Comparison of ENCODE assay signal across 27 cellular contexts in the genomic region with DNA sequence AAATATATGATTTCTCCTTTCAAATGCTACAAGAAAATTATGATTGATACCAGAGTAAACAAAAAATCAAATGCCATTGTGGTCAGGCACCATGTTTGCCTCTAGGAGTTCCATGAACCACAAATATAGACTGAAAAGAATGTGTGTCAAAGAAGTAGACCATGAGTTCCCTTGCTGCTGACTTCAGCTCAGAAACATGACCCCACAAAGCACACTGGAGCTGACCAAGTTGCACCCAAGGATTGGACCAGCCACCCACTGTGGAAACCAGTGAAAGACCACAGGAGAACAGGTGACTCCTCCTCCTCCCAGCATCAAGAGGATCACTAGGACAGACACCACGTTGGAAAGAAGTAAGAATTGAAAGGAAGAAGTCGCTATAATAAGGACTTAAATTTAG.
DNase-seq lines count a peak whose midpoint lies in the region; ATAC-seq and TF ChIP-seq lines count a peak whose summit lies in the region.
"Had no signal": no experiment of that assay in that cellular context is flagged by ENCODE, and none has a peak within 500 bp of the region (broad histone marks: within the 10 kb centered on the region; RNA-seq: fewer than 3 reads in every experiment).

No MANE protein-coding gene starts in this region.

- H3K79me1 ChIP-seq in IMR-90 (ENCODE audit: low read depth in 1 of 2, low read length in 2 of 2) (no peaks in the 10 kb centered on the region), trophoblast cell (ENCODE audit: low read length) (no peaks in the 10 kb centered on the region)

- H3K9me2 ChIP-seq in PC-3 (replicated peaks; ENCODE audit: low read length): no peaks in the 10 kb centered on the region
- H3K9me2 ChIP-seq: SK-N-SH had no signal

- TF ChIP-seq RAD21 in IMR-90 (IDR thresholded peaks at IDR 0.05; ENCODE audit: low read length): no peak

- no peaks in the 10 kb centered on the region for H3K9me3 ChIP-seq in IMR-90 (ENCODE audit: control insufficient read depth, insufficient read depth, low read length)
- no peaks in the 10 kb centered on the region for H3K9me3 ChIP-seq in PC-3 (ENCODE audit: low read length)
- no peaks in the 10 kb centered on the region for H3K9me3 ChIP-seq in trophoblast cell (ENCODE audit: insufficient read depth, low read depth, low read length)
- H3K9me3 ChIP-seq: BLaER1, HAP-1, SK-N-SH had no signal

- WGBS in IMR-90 (ENCODE audit: extremely low coverage in 2 of 2, insufficient read length in 1 of 2), 2 experiments: no CpG with 5 or more reads among the region's 2 CpGs
- WGBS in trophoblast cell (ENCODE audit: extremely low coverage, insufficient coverage, insufficient read length): no CpG with 5 or more reads among the region's 2 CpGs

- H3K4me3 ChIP-seq in IMR-90 (ENCODE audit: insufficient read depth, low read depth, low read length) (no peak overlapping the region), PC-3 (ENCODE audit: low read length) (no peak overlapping the region), trophoblast cell (ENCODE audit: low read depth, low read length) (no peak overlapping the region)
- H3K4me3 ChIP-seq: BLaER1, GM12878, HAP-1 had no signal

- in situ Hi-C loops in IMR-90 (cut with MboI; ENCODE audit: low sequenced_read_pairs): no loop called here

- H3K23ac ChIP-seq in IMR-90 (ENCODE audit: low read depth, low read length) (no peak overlapping the region), trophoblast cell (ENCODE audit: low read length) (no peak overlapping the region)

- no peak overlapping the region for H3K18ac ChIP-seq in IMR-90 (ENCODE audit: low read depth, low read length)
- no peak overlapping the region for H3K18ac ChIP-seq in trophoblast cell (ENCODE audit: low read length)

- BruUV-seq in IMR-90 (replicated peaks; lab: Mats Ljungman, UMichigan): no TSS peak
- BruUV-seq in PC-3 (replicated peaks; lab: Mats Ljungman, UMichigan): no TSS peak

- no peak for DNase-seq in IMR-90
- peak; percentile 14 for DNase-seq in PC-3
- peak; percentile 11 for DNase-seq in iris pigment epithelial cell (ENCODE audit: low read depth)
- DNase-seq in trophoblast cell: no peak
- no peak for DNase-seq in DMS 273 (lab: John Stamatoyannopoulos, UW; ENCODE audit: unreplicated experiment)
- no peak for DNase-seq in posterior cingulate gyrus
- DNase-seq: CD4-positive, CD25-positive, alpha-beta regulatory T cell; DMS79; EL; GDM1; GOT3; HFFc6; KG1; NCI-H1092 treated with DMSO at 0.1 percent for 48 hours; NCI-H1436; NCI-H187; NCI-H2081 treated with DMSO at 0.1 percent for 48 hours; NCI-H2171; NCI-H226; NCI-H510A; NCI-H69; SIG-M5; SK-N-SH had no signal

- POLR2A ChIA-PET in IMR-90 (lab: Charles Lee; ENCODE audit: unreplicated experiment) (no interaction called here), PC-3 (lab: Charles Lee; ENCODE audit: unreplicated experiment) (no interaction called here)

- H4K8ac ChIP-seq in IMR-90 (ENCODE audit: low read depth in 2 of 2, low read length in 2 of 2): no peak overlapping the region
- no peak overlapping the region for H4K8ac ChIP-seq in trophoblast cell (ENCODE audit: low read depth, low read length)

- peak overlapping the region; percentile 9 for H2BK12ac ChIP-seq in trophoblast cell (ENCODE audit: low read length)

- H2AK5ac ChIP-seq in IMR-90 (ENCODE audit: low read depth, low read length) (no peak overlapping the region), trophoblast cell (ENCODE audit: low read length) (no peak overlapping the region)

- no peak overlapping the region for H2BK5ac ChIP-seq in IMR-90 (ENCODE audit: low read depth, low read length, poor library complexity, severe bottlenecking)
- no peak overlapping the region for H2BK5ac ChIP-seq in trophoblast cell (ENCODE audit: low read depth, low read length, poor library complexity)

- intact Hi-C loops in IMR-90 (cut with micrococcal nuclease) (no loop called here), PC-3 (cut with micrococcal nuclease) (no loop called here), posterior cingulate gyrus (cut with DNase I) (no loop called here)

- H3K4me2 ChIP-seq in IMR-90 (ENCODE audit: low read depth, low read length) (no peak overlapping the region), PC-3 (ENCODE audit: low read length) (no peak overlapping the region), trophoblast cell (ENCODE audit: low read length) (no peak overlapping the region)
- H3K4me2 ChIP-seq: BLaER1, SK-N-SH had no signal

- H4K20me1 ChIP-seq in IMR-90 (ENCODE audit: insufficient read depth, low read length) (no peaks in the 10 kb centered on the region), PC-3 (ENCODE audit: low read length) (no peaks in the 10 kb centered on the region)
- H4K20me1 ChIP-seq: BLaER1 had no signal

- H2BK120ac ChIP-seq in IMR-90 (ENCODE audit: low read depth, low read length): no peak overlapping the region
- no peak overlapping the region for H2BK120ac ChIP-seq in trophoblast cell (ENCODE audit: insufficient read depth, low read length, poor library complexity)

- no peak overlapping the region for H3K9ac ChIP-seq in IMR-90 (ENCODE audit: low read depth, low read length)
- no peak overlapping the region for H3K9ac ChIP-seq in PC-3 (ENCODE audit: low read length)
- H3K9ac ChIP-seq in trophoblast cell (ENCODE audit: low read length): no peak overlapping the region
- H3K9ac ChIP-seq: BLaER1, SK-N-SH had no signal

- CTCF ChIA-PET in IMR-90 (lab: Yijun Ruan, JAX) (no interaction called here), PC-3 (lab: Charles Lee) (no interaction called here)

- H2AFZ ChIP-seq in IMR-90 (replicated peaks; ENCODE audit: low read length, poor library complexity): peak overlapping the region; percentile 26
- H2AFZ ChIP-seq in PC-3 (ENCODE audit: low read length): peak overlapping the region; percentile 38; the same call in 1 of the 2 replicates
- no peak overlapping the region for H2AFZ ChIP-seq in trophoblast cell (ENCODE audit: insufficient read depth, low read length, poor library complexity)

- dilution Hi-C loops in IMR-90 (cut with HindIII; ENCODE audit: low sequenced_read_pairs, unreplicated experiment): no loop called here

- no peak overlapping the region for H2BK20ac ChIP-seq in IMR-90 (ENCODE audit: low read depth, low read length)

- no peaks in the 10 kb centered on the region for H3K27me3 ChIP-seq in IMR-90 (ENCODE audit: control insufficient read depth, insufficient read depth, low read length)
- no peaks in the 10 kb centered on the region for H3K27me3 ChIP-seq in PC-3 (ENCODE audit: low read length)
- no peaks in the 10 kb centered on the region for H3K27me3 ChIP-seq in trophoblast cell (ENCODE audit: insufficient read depth, low read length)
- H3K27me3 ChIP-seq: BLaER1 had no signal

- no peaks in the 10 kb centered on the region for H3K9me1 ChIP-seq in IMR-90 (ENCODE audit: insufficient read depth, low read length)

- H3K56ac ChIP-seq in IMR-90 (ENCODE audit: extremely low read depth, insufficient read depth, low read length): no peak overlapping the region

- H4K5ac ChIP-seq in IMR-90 (ENCODE audit: low read depth, low read length): no peak overlapping the region

- H3K79me2 ChIP-seq in PC-3 (ENCODE audit: low read length) (no peaks in the 10 kb centered on the region), trophoblast cell (ENCODE audit: control insufficient read depth, insufficient read depth, low read length, poor library complexity) (no peaks in the 10 kb centered on the region)

- no peak for ATAC-seq in IMR-90 (ENCODE audit: low read depth)
- no peak for ATAC-seq in PC-3
- no peak for ATAC-seq in HG03442 (IDR thresholded peaks at IDR 0.05; ENCODE audit: unreplicated experiment)
- ATAC-seq: GM12878 had no signal

- no peak overlapping the region for H4K12ac ChIP-seq in trophoblast cell (ENCODE audit: low read depth, low read length)

- no peak overlapping the region for H2BK15ac ChIP-seq in IMR-90 (ENCODE audit: low read depth, low read length)

- no peaks in the 10 kb centered on the region for H3K36me3 ChIP-seq in IMR-90 (ENCODE audit: control insufficient read depth, insufficient read depth, low read length)
- H3K36me3 ChIP-seq in PC-3 (ENCODE audit: low read depth, low read length): no peaks in the 10 kb centered on the region
- H3K36me3 ChIP-seq in trophoblast cell (ENCODE audit: control insufficient read depth in 1 of 2, insufficient read depth in 2 of 2, low read length in 2 of 2): no peaks in the 10 kb centered on the region
- H3K36me3 ChIP-seq: BLaER1, HAP-1 had no signal

- H3K4ac ChIP-seq in IMR-90 (ENCODE audit: low read depth, low read length) (peak overlapping the region; percentile 20; the same call in 1 of the 2 replicates), trophoblast cell (ENCODE audit: low read depth, low read length) (no peak overlapping the region)

- H3K27ac ChIP-seq in IMR-90 (ENCODE audit: insufficient read depth, low read length): no peak overlapping the region
- H3K27ac ChIP-seq in PC-3 (ENCODE audit: low read length): no peak overlapping the region
- no peak overlapping the region for H3K27ac ChIP-seq in trophoblast cell (ENCODE audit: low read depth, low read length)
- H3K27ac ChIP-seq: BLaER1 had no signal

- no peak overlapping the region for H3K14ac ChIP-seq in IMR-90 (replicated peaks; ENCODE audit: low read depth, low read length)
- no peak overlapping the region for H3K14ac ChIP-seq in trophoblast cell (ENCODE audit: low read length)

- H3F3A ChIP-seq in PC-3 (ENCODE audit: low read length, unreplicated experiment): no peaks in the 10 kb centered on the region

- no peak overlapping the region for H2AK9ac ChIP-seq in IMR-90 (replicated peaks; ENCODE audit: low read depth, low read length, poor library complexity)

- H4K91ac ChIP-seq in IMR-90 (ENCODE audit: insufficient read depth, low read depth, low read length) (no peak overlapping the region), trophoblast cell (ENCODE audit: low read depth, low read length) (no peak overlapping the region)

- H3K4me1 ChIP-seq in IMR-90 (ENCODE audit: control insufficient read depth, insufficient read depth, low read length) (no peaks in the 10 kb centered on the region), PC-3 (ENCODE audit: insufficient read depth, low read length) (peaks cover 9% of the 10 kb centered on the region; the same call in 1 of the 2 replicates), trophoblast cell (ENCODE audit: control insufficient read depth in 1 of 2, insufficient read depth in 2 of 2, low read length in 2 of 2) (no peaks in the 10 kb centered on the region)
- H3K4me1 ChIP-seq: BLaER1, HAP-1 had no signal

- TF ChIP-seq POLR2A in IMR-90 (IDR thresholded peaks at IDR 0.05; ENCODE audit: low read depth, low read length): no peak

- no peak for TF ChIP-seq CTCF in IMR-90 (conservative IDR thresholded peaks at IDR 0.05; ENCODE audit: low read depth, low read length)
- no peak for TF ChIP-seq CTCF in PC-3 (conservative IDR thresholded peaks at IDR 0.05; ENCODE audit: low read depth, low read length)

TF ChIP-seq in IMR-90, 13 proteins besides CTCF, POLR2A, EP300 and RAD21:
- TF ChIP-seq CEBPB (IDR thresholded peaks at IDR 0.05; ENCODE audit: low read depth, low read length): no peak
- TF ChIP-seq MXI1 (IDR thresholded peaks at IDR 0.05; ENCODE audit: borderline replicate concordance, low read depth, low read length): no peak
- TF ChIP-seq RFX5 (IDR thresholded peaks at IDR 0.05; ENCODE audit: low read depth, low read length): no peak

Comparison
In these comparisons a context has a peak if more than half of its experiments do, and no peak if none do; other contexts are left out.
1. DNase-seq: peak in PC-3 (single experiment) and iris pigment epithelial cell (single experiment); none in IMR-90 (single experiment), trophoblast cell (0 of 2), DMS 273 (single experiment) and posterior cingulate gyrus (0 of 10).